In the genomic region with DNA sequence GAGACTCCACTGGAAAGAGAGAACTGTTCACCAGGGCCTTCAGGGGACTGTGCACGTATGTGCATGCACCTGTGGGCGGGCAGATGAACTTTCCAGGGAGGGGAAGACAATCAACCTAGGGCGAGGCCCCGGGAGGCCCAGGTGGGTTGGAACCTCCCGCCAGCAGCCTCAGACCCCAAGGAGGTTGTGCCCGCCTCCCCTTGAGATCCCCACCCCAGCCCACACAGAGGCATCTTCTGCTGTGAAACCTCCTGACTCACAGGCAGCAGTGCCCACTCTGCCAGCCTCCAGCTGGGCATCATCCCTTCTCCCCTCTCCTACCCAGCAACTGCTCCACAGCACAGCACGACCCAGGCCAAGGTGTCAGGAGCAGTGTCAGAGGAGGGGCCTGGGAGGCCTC, we compare ENCODE assay signal across 21 cellular contexts. TPM values are rescaled to one million over a fixed set of nuclear protein-coding genes. Genes with fewer than 3 reads are reported as not detected.
"Had no signal": no experiment of that assay in that cellular context is flagged by ENCODE, and none has a peak within 500 bp of the region (broad histone marks: within the 10 kb centered on the region; RNA-seq: fewer than 3 reads in every experiment).

No MANE protein-coding gene starts in this region.

- DNase-seq: activated CD4-positive, alpha-beta T cell treated with anti-CD3 and anti-CD28 coated beads for 1 hour; activated CD4-positive, alpha-beta T cell treated with anti-CD3 and anti-CD28 coated beads, Interleukin-2, amount 50 U/mL, for 4 hours; activated naive CD8-positive, alpha-beta T cell treated with anti-CD3 and anti-CD28 coated beads for 36 hours; amniotic stem cell; colonic mucosa; foreskin keratinocyte; hippocampal formation; islet precursor cell; nucleus accumbens; sigmoid colon; spleen; stimulated activated naive CD4-positive, alpha-beta T cell; T-helper 2 cell; WERI-Rb-1 had no signal

- H3K27ac ChIP-seq: colonic mucosa, foreskin keratinocyte, sigmoid colon, spleen, WERI-Rb-1 had no signal

- H3K4me3 Mint-ChIP-seq: activated naive CD8-positive, alpha-beta T cell treated with anti-CD3 and anti-CD28 coated beads for 36 hours; mesothelial cell of epicardium; nephron; type B pancreatic cell had no signal

- H3K36me3 Mint-ChIP-seq: activated naive CD8-positive, alpha-beta T cell treated with anti-CD3 and anti-CD28 coated beads for 36 hours; mesothelial cell of epicardium; type B pancreatic cell had no signal

- ATAC-seq: foreskin keratinocyte had no signal

- H3K27me3 ChIP-seq: colonic mucosa, sigmoid colon had no signal

- H3K9me3 Mint-ChIP-seq: activated naive CD8-positive, alpha-beta T cell treated with anti-CD3 and anti-CD28 coated beads for 36 hours; mesothelial cell of epicardium; nephron; type B pancreatic cell had no signal

- H3K9me3 ChIP-seq: colonic mucosa, sigmoid colon, spleen had no signal

- H3K4me3 ChIP-seq: colonic mucosa, lung, sigmoid colon, spleen had no signal

- H3K27ac Mint-ChIP-seq: activated naive CD8-positive, alpha-beta T cell treated with anti-CD3 and anti-CD28 coated beads for 36 hours; mesothelial cell of epicardium; type B pancreatic cell had no signal

- H3K36me3 ChIP-seq: colonic mucosa, sigmoid colon, spleen, WERI-Rb-1 had no signal

- H3K27me3 Mint-ChIP-seq: activated naive CD8-positive, alpha-beta T cell treated with anti-CD3 and anti-CD28 coated beads for 36 hours had no signal

- H3K4me1 ChIP-seq: colonic mucosa had no signal

RNA-seq across cellular contexts. Expression of a gene that starts 54.4 kb away (rescaled TPM):
- total RNA-seq: epithelial cell of proximal tubule, fibroblast of lung, foreskin keratinocyte, renal cortical epithelial cell had no signal
- polyA plus RNA-seq: fibroblast of lung, foreskin keratinocyte had no signal
